Comparison of ENCODE assay signal across 10 cellular contexts in genomic region chr11:126544311-126545056, GRCh38.
DNase-seq lines count a peak whose midpoint lies in the region; ATAC-seq and TF ChIP-seq lines count a peak whose summit lies in the region.
"Had no signal": no experiment of that assay in that cellular context is flagged by ENCODE, and none has a peak within 500 bp of the region (broad histone marks: within the 10 kb centered on the region; RNA-seq: fewer than 3 reads in every experiment).

No MANE protein-coding gene starts in this region.

- no peaks in the 10 kb centered on the region for H3K36me3 Mint-ChIP-seq in endothelial cell (ENCODE audit: low read depth, unreplicated experiment)
- H3K36me3 Mint-ChIP-seq in stimulated activated memory B cell treated with anti-CD40 and anti-IgM and Interleukin-4, amounts not matched to agents 10 μg/mL and 1 μg/mL and 100 μg/mL, for 72 hours: no peaks in the 10 kb centered on the region
- H3K36me3 Mint-ChIP-seq: activated naive CD8-positive, alpha-beta T cell had no signal

- H2AFZ ChIP-seq in GM23248: no peak overlapping the region
- no peak overlapping the region for H2AFZ ChIP-seq in neuronal stem cell (ENCODE audit: low read length)

- H3K4me1 ChIP-seq in GM23248 (ENCODE audit: insufficient read depth) (peaks cover 36% of the 10 kb centered on the region), neuronal stem cell (ENCODE audit: control insufficient read depth in 2 of 2, insufficient read depth in 1 of 2, low read depth in 1 of 2, low read length in 2 of 2) (peaks cover 6 to 17% of the 10 kb centered on the region in 2 donors)

- H3K9me3 ChIP-seq in GM23248 (ENCODE audit: low read depth): no peaks in the 10 kb centered on the region
- H3K9me3 ChIP-seq in neuronal stem cell (replicated peaks in 1 of 2; ENCODE audit: control insufficient read depth in 2 of 2, insufficient read depth in 1 of 2, low read depth in 1 of 2, low read length in 2 of 2): no peaks in the 10 kb centered on the region

- no peak overlapping the region for H3K18ac ChIP-seq in neuronal stem cell (ENCODE audit: low read length)

- no peak overlapping the region for H2AK5ac ChIP-seq in neuronal stem cell (ENCODE audit: low read depth, low read length)

- no peaks in the 10 kb centered on the region for H4K20me1 ChIP-seq in GM23248 (ENCODE audit: insufficient read depth)

- H3K4me3 Mint-ChIP-seq in endothelial cell (ENCODE audit: unreplicated experiment): no peak overlapping the region
- no peak overlapping the region for H3K4me3 Mint-ChIP-seq in stimulated activated memory B cell treated with anti-CD40 and anti-IgM and Interleukin-4, amounts not matched to agents 10 μg/mL and 1 μg/mL and 100 μg/mL, for 72 hours
- H3K4me3 Mint-ChIP-seq: activated naive CD8-positive, alpha-beta T cell had no signal

- no peak overlapping the region for H2BK12ac ChIP-seq in neuronal stem cell (ENCODE audit: low read length)

- H3K4me2 ChIP-seq in GM23248 (ENCODE audit: unreplicated experiment) (no peak overlapping the region), neuronal stem cell (ENCODE audit: insufficient read depth, low read length, poor library complexity, severe bottlenecking) (no peak overlapping the region)

- H3K4me3 ChIP-seq in GM23248 (no peak overlapping the region), neuronal stem cell (ENCODE audit: low read length in 2 of 2) (no peak overlapping the region)

- H3K9me3 Mint-ChIP-seq in endothelial cell (ENCODE audit: unreplicated experiment): no peaks in the 10 kb centered on the region
- no peaks in the 10 kb centered on the region for H3K9me3 Mint-ChIP-seq in stimulated activated memory B cell treated with anti-CD40 and anti-IgM and Interleukin-4, amounts not matched to agents 10 μg/mL and 1 μg/mL and 100 μg/mL, for 72 hours

- no peak overlapping the region for H2BK5ac ChIP-seq in neuronal stem cell (ENCODE audit: low read length)

- DNase-seq in GM23248 (peak; percentile 59), NCI-H82 (lab: John Stamatoyannopoulos, UW) (peak; percentile 71), endothelial cell (ENCODE audit: low spot score) (peak; percentile 43), neuronal stem cell (ENCODE audit: low spot score) (peak; percentile 79), GOT3 (lab: John Stamatoyannopoulos, UW) (no peak)
- DNase-seq: kidney had no signal

- H4K8ac ChIP-seq in neuronal stem cell (ENCODE audit: low read depth, low read length): no peak overlapping the region

- H3K36me3 ChIP-seq in GM23248 (ENCODE audit: low read depth): no peaks in the 10 kb centered on the region
- no peaks in the 10 kb centered on the region for H3K36me3 ChIP-seq in neuronal stem cell (replicated peaks in 1 of 2; ENCODE audit: control insufficient read depth in 2 of 2, insufficient read depth in 2 of 2, low read length in 2 of 2)

- H3K9ac ChIP-seq in GM23248 (no peak overlapping the region), neuronal stem cell (ENCODE audit: low read depth, low read length, poor library complexity) (no peak overlapping the region)

- H3K27ac Mint-ChIP-seq in endothelial cell (ENCODE audit: unreplicated experiment): peak overlapping the region; percentile 59
- H3K27ac Mint-ChIP-seq in stimulated activated memory B cell treated with anti-CD40 and anti-IgM and Interleukin-4, amounts not matched to agents 10 μg/mL and 1 μg/mL and 100 μg/mL, for 72 hours: no peak overlapping the region
- H3K27ac Mint-ChIP-seq: activated naive CD8-positive, alpha-beta T cell had no signal

- no peak overlapping the region for H4K91ac ChIP-seq in neuronal stem cell (ENCODE audit: low read depth, low read length, poor library complexity)

- ATAC-seq in stimulated activated memory B cell treated with anti-CD40 and anti-IgM and Interleukin-4, amounts not matched to agents 10 μg/mL and 1 μg/mL and 100 μg/mL, for 72 hours: no peak
- ATAC-seq in HG02571 (IDR thresholded peaks at IDR 0.05; ENCODE audit: unreplicated experiment): no peak
- no peak for ATAC-seq in GM21529 (IDR thresholded peaks at IDR 0.05; ENCODE audit: unreplicated experiment)

- no peaks in the 10 kb centered on the region for H3K79me2 ChIP-seq in GM23248 (ENCODE audit: insufficient read depth)

- H3K9me2 ChIP-seq in GM23248 (ENCODE audit: insufficient read depth): no peaks in the 10 kb centered on the region

- peaks cover 11% of the 10 kb centered on the region for H3K4me1 Mint-ChIP-seq in endothelial cell (ENCODE audit: unreplicated experiment)
- H3K4me1 Mint-ChIP-seq in stimulated activated memory B cell treated with anti-CD40 and anti-IgM and Interleukin-4, amounts not matched to agents 10 μg/mL and 1 μg/mL and 100 μg/mL, for 72 hours: no peaks in the 10 kb centered on the region

- no peak overlapping the region for H3K14ac ChIP-seq in neuronal stem cell (ENCODE audit: low read length)

- TF ChIP-seq CTCF in endothelial cell (IDR thresholded peaks at IDR 0.05; ENCODE audit: unreplicated experiment): no peak

- H3K27ac ChIP-seq in GM23248 (no peak overlapping the region), neuronal stem cell (replicated peaks; ENCODE audit: low read length) (no peak overlapping the region)

- no peaks in the 10 kb centered on the region for H3K27me3 Mint-ChIP-seq in endothelial cell (ENCODE audit: unreplicated experiment)
- H3K27me3 Mint-ChIP-seq in stimulated activated memory B cell treated with anti-CD40 and anti-IgM and Interleukin-4, amounts not matched to agents 10 μg/mL and 1 μg/mL and 100 μg/mL, for 72 hours: peaks cover 29% of the 10 kb centered on the region

- no peaks in the 10 kb centered on the region for H3F3A ChIP-seq in GM23248 (ENCODE audit: insufficient read depth)

- no peak overlapping the region for H2BK15ac ChIP-seq in neuronal stem cell (ENCODE audit: low read length)

- H3K4ac ChIP-seq in neuronal stem cell (ENCODE audit: low read length): no peak overlapping the region

- in situ Hi-C loops in GM23248 (cut with MboI): no loop called here

- H3K27me3 ChIP-seq in GM23248 (replicated peaks; ENCODE audit: insufficient read depth) (no peaks in the 10 kb centered on the region), neuronal stem cell (ENCODE audit: control insufficient read depth in 3 of 3, insufficient read depth in 3 of 3, low read depth in 1 of 3, low read length in 3 of 3) (peaks cover 0 to 18% (median 0%) of the 10 kb centered on the region in 3 experiments)

- H3K79me1 ChIP-seq in neuronal stem cell (ENCODE audit: low read depth, low read length): no peaks in the 10 kb centered on the region

- H3K23ac ChIP-seq in neuronal stem cell (ENCODE audit: low read depth, low read length, poor library complexity): no peak overlapping the region

- no peak overlapping the region for H2BK120ac ChIP-seq in neuronal stem cell (ENCODE audit: low read depth, low read length)

- 26 to 37% methylated on average over 10 of the region's 10 CpGs for WGBS in GM23248 (ENCODE audit: low coverage in 1 of 2, low lambda C conversion rate in 2 of 2, missing lambda C conversion rate in 2 of 2), 2 experiments
- no CpG with 5 or more reads among the region's 10 CpGs for WGBS in neuronal stem cell (ENCODE audit: extremely low coverage in 2 of 2, insufficient read length in 2 of 2, insufficient replicate concordance in 1 of 2), 2 donors
